Comparison of ENCODE assay signal across 8 cellular contexts in genomic region chr4:101835121-101835904, GRCh38. TPM values are rescaled to one million over a fixed set of nuclear protein-coding genes. Genes with fewer than 3 reads are reported as not detected.
A peak's percentile ranks its signal among the peaks of the same experiment; 100 is the strongest.
DNase-seq lines count a peak whose midpoint lies in the region; FAIRE-seq and TF ChIP-seq lines count a peak whose summit lies in the region.
"Had no signal": no experiment of that assay in that cellular context is flagged by ENCODE, and none has a peak within 500 bp of the region (broad histone marks: within the 10 kb centered on the region; RNA-seq: fewer than 3 reads in every experiment).

No MANE protein-coding gene starts in this region.

- H3K36me3 ChIP-seq in WERI-Rb-1: no peaks in the 10 kb centered on the region

- TF ChIP-seq POLR2A in GM12892 (IDR thresholded peaks at IDR 0.05; ENCODE audit: low read depth, low read length): no peak

- no peaks in the 10 kb centered on the region for H3K27me3 ChIP-seq in WERI-Rb-1 (ENCODE audit: insufficient read depth, low read depth, severe bottlenecking)

- DNase-seq in GM12892 (ENCODE audit: insufficient read length): no peak
- peak; percentile 18 for DNase-seq in NCI-H2196 treated with DMSO at 0.1 percent for 48 hours (lab: John Stamatoyannopoulos, UW; ENCODE audit: unreplicated experiment)
- DNase-seq in epithelial cell of esophagus (ENCODE audit: low read depth): peak; percentile 83
- DNase-seq in skeletal muscle cell (ENCODE audit: low read depth): peak; percentile 41
- no peak for DNase-seq in WERI-Rb-1
- DNase-seq in NCI-H128 (lab: John Stamatoyannopoulos, UW; ENCODE audit: unreplicated experiment): no peak
- DNase-seq in stimulated activated CD4-positive, alpha-beta T cell treated with anti-CD3 and anti-CD28 coated beads, Interleukin-1b, Interleukin-23, amount 100 ng/mL, for 48 hours: no peak

- FAIRE-seq in GM12892 (lab: Jason Lieb, UNC): peak; percentile 82

- H3K4me3 ChIP-seq in epithelial cell of esophagus (ENCODE audit: low read length) (peak overlapping the region; percentile 21), skeletal muscle cell (ENCODE audit: low read depth, low read length) (no peak overlapping the region), WERI-Rb-1 (ENCODE audit: low read depth, low read length) (no peak overlapping the region)

- H3K27ac ChIP-seq in WERI-Rb-1: no peak overlapping the region

- TF ChIP-seq CTCF in epithelial cell of esophagus (IDR thresholded peaks at IDR 0.05; ENCODE audit: insufficient read depth, low read depth, low read length, missing control alignments) (no peak), WERI-Rb-1 (IDR thresholded peaks at IDR 0.05; ENCODE audit: low read depth, low read length) (no peak)

- H3K9me3 ChIP-seq in WERI-Rb-1 (ENCODE audit: severe bottlenecking): no peaks in the 10 kb centered on the region

RNA-seq across cellular contexts. Expression of gene BANK1, which starts 44.8 kb away (rescaled TPM):
- polyA plus RNA-seq in GM12892 (2012; ENCODE audit: missing spikeins): 9.1 TPM
- polyA plus RNA-seq: neural cell had no signal

Comparison
In these comparisons a context has a peak if more than half of its experiments do, and no peak if none do; other contexts are left out.
1. DNase-seq: peak in NCI-H2196 treated with DMSO at 0.1 percent for 48 hours (single experiment), epithelial cell of esophagus (single experiment) and skeletal muscle cell (single experiment); none in GM12892 (single experiment), WERI-Rb-1 (single experiment), NCI-H128 (single experiment) and stimulated activated CD4-positive, alpha-beta T cell treated with anti-CD3 and anti-CD28 coated beads, Interleukin-1b, Interleukin-23, amount 100 ng/mL, for 48 hours (single experiment).